ENCODE assay signal across 1 cellular context in the genomic region with DNA sequence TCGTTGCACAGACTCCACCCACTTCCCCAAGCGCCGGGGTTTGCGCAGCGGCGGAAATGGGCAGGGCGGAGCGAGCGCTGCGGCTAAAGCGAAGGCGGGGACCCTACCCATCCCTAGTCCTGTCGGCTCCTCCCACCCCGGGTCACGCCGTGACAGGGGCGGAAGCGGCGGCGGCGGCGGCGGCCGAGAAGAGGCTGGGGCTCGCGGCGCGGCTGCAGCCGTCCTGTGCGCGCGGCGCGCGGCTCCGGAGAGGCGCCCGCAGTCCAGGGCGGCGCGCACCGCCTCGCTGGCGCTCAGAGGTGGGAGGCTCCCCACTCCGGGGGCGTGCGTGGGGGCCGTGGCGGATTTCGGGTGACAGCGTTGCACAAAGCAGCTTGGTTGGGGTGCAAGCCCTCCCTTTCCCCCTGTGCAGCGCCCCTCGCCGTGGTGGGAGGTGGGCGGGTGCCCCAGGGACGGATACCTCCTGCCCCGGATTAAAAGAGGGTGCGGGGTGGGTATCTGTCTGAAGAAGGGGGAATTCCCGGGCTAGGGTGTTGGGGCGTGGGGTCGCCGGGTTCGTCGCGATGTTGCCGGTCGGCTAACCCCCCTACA.
A peak's percentile ranks its signal among the peaks of the same experiment; 100 is the strongest.
TF ChIP-seq lines count a peak whose summit lies in the region.

A gene with protein sequence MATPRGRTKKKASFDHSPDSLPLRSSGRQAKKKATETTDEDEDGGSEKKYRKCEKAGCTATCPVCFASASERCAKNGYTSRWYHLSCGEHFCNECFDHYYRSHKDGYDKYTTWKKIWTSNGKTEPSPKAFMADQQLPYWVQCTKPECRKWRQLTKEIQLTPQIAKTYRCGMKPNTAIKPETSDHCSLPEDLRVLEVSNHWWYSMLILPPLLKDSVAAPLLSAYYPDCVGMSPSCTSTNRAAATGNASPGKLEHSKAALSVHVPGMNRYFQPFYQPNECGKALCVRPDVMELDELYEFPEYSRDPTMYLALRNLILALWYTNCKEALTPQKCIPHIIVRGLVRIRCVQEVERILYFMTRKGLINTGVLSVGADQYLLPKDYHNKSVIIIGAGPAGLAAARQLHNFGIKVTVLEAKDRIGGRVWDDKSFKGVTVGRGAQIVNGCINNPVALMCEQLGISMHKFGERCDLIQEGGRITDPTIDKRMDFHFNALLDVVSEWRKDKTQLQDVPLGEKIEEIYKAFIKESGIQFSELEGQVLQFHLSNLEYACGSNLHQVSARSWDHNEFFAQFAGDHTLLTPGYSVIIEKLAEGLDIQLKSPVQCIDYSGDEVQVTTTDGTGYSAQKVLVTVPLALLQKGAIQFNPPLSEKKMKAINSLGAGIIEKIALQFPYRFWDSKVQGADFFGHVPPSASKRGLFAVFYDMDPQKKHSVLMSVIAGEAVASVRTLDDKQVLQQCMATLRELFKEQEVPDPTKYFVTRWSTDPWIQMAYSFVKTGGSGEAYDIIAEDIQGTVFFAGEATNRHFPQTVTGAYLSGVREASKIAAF (plus strand): TSS at position 150 of the 591 bp plus-strand sequence. CDS start 4,474 bp downstream, outside the sequence.

TF ChIP-seq in HEK293, 187 proteins besides CTCF, POLR2A, EP300 and RAD21 (continued from another document and continues in another):
- TF ChIP-seq ZBTB11 (tag by site-specific recombination; conservative IDR thresholded peaks at IDR 0.05; ENCODE audit: low read depth) (peak; percentile 48; the same call in 1 of the 2 replicates), ZNF561 (tag by site-specific recombination; IDR thresholded peaks at IDR 0.05; ENCODE audit: borderline replicate concordance) (peak; percentile 68; the same call in 1 of the 2 replicates), ZNF654 (tag by site-specific recombination; IDR thresholded peaks at IDR 0.05; ENCODE audit: low read depth) (no peak), REPIN1 (tag by site-specific recombination; IDR thresholded peaks at IDR 0.05; ENCODE audit: low read depth) (no peak), ZFP3 (tag by site-specific recombination; IDR thresholded peaks at IDR 0.05; ENCODE audit: low read depth) (no peak), ZIC2 (tag by site-specific recombination; IDR thresholded peaks at IDR 0.05) (no peak), PBX3 (CRISPR knock-in tag; IDR thresholded peaks at IDR 0.05) (0 out of 2 replicates have a peak, but pooled peaks have one; percentile 65), ZNF184 (tag by site-specific recombination; IDR thresholded peaks at IDR 0.05) (no peak), KLF10 (tag by site-specific recombination; IDR thresholded peaks at IDR 0.05) (no peak), PRDM1 (tag by site-specific recombination; IDR thresholded peaks at IDR 0.05) (no peak), ZBTB48 (tag by site-specific recombination; IDR thresholded peaks at IDR 0.05) (no peak), SP2 (tag by site-specific recombination; IDR thresholded peaks at IDR 0.05) (peak; percentile 96; the same call in 1 of the 2 replicates), ZNF621 (tag by site-specific recombination; IDR thresholded peaks at IDR 0.05) (no peak), PRDM10 (tag by site-specific recombination; IDR thresholded peaks at IDR 0.05) (no peak), ZNF449 (tag by site-specific recombination; IDR thresholded peaks at IDR 0.05) (no peak), ZNF658 (tag by site-specific recombination; IDR thresholded peaks at IDR 0.05) (no peak), ZSCAN18 (tag by site-specific recombination; IDR thresholded peaks at IDR 0.05) (no peak), ZNF394 (tag by site-specific recombination; IDR thresholded peaks at IDR 0.05; ENCODE audit: borderline replicate concordance) (no peak), ZBTB20 (tag by site-specific recombination; IDR thresholded peaks at IDR 0.05) (peak; percentile 61; the same call in 1 of the 2 replicates), GLI2 (tag by site-specific recombination; IDR thresholded peaks at IDR 0.05; ENCODE audit: borderline replicate concordance, low read depth) (no peak)
- TF ChIP-seq, protein P1, sequence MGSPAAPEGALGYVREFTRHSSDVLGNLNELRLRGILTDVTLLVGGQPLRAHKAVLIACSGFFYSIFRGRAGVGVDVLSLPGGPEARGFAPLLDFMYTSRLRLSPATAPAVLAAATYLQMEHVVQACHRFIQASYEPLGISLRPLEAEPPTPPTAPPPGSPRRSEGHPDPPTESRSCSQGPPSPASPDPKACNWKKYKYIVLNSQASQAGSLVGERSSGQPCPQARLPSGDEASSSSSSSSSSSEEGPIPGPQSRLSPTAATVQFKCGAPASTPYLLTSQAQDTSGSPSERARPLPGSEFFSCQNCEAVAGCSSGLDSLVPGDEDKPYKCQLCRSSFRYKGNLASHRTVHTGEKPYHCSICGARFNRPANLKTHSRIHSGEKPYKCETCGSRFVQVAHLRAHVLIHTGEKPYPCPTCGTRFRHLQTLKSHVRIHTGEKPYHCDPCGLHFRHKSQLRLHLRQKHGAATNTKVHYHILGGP (tag by site-specific recombination; IDR thresholded peaks at IDR 0.05): no peak
- TF ChIP-seq, protein P2, sequence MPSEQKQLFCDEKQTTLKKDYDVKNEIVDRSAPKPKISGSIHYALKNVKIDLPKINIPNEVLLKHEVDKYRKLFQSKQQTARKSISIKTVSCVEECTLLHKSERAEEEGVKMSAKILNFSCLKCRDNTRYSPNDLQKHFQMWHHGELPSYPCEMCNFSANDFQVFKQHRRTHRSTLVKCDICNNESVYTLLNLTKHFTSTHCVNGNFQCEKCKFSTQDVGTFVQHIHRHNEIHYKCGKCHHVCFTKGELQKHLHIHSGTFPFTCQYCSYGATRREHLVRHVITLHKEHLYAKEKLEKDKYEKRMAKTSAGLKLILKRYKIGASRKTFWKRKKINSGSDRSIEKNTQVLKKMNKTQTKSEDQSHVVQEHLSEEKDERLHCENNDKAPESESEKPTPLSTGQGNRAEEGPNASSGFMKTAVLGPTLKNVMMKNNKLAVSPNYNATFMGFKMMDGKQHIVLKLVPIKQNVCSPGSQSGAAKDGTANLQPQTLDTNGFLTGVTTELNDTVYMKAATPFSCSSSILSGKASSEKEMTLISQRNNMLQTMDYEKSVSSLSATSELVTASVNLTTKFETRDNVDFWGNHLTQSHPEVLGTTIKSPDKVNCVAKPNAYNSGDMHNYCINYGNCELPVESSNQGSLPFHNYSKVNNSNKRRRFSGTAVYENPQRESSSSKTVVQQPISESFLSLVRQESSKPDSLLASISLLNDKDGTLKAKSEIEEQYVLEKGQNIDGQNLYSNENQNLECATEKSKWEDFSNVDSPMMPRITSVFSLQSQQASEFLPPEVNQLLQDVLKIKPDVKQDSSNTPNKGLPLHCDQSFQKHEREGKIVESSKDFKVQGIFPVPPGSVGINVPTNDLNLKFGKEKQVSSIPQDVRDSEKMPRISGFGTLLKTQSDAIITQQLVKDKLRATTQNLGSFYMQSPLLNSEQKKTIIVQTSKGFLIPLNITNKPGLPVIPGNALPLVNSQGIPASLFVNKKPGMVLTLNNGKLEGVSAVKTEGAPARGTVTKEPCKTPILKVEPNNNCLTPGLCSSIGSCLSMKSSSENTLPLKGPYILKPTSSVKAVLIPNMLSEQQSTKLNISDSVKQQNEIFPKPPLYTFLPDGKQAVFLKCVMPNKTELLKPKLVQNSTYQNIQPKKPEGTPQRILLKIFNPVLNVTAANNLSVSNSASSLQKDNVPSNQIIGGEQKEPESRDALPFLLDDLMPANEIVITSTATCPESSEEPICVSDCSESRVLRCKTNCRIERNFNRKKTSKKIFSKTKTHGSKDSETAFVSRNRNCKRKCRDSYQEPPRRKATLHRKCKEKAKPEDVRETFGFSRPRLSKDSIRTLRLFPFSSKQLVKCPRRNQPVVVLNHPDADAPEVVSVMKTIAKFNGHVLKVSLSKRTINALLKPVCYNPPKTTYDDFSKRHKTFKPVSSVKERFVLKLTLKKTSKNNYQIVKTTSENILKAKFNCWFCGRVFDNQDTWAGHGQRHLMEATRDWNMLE (tag by site-specific recombination; conservative IDR thresholded peaks at IDR 0.05; ENCODE audit: low read depth): no peak
- TF ChIP-seq, protein P3, sequence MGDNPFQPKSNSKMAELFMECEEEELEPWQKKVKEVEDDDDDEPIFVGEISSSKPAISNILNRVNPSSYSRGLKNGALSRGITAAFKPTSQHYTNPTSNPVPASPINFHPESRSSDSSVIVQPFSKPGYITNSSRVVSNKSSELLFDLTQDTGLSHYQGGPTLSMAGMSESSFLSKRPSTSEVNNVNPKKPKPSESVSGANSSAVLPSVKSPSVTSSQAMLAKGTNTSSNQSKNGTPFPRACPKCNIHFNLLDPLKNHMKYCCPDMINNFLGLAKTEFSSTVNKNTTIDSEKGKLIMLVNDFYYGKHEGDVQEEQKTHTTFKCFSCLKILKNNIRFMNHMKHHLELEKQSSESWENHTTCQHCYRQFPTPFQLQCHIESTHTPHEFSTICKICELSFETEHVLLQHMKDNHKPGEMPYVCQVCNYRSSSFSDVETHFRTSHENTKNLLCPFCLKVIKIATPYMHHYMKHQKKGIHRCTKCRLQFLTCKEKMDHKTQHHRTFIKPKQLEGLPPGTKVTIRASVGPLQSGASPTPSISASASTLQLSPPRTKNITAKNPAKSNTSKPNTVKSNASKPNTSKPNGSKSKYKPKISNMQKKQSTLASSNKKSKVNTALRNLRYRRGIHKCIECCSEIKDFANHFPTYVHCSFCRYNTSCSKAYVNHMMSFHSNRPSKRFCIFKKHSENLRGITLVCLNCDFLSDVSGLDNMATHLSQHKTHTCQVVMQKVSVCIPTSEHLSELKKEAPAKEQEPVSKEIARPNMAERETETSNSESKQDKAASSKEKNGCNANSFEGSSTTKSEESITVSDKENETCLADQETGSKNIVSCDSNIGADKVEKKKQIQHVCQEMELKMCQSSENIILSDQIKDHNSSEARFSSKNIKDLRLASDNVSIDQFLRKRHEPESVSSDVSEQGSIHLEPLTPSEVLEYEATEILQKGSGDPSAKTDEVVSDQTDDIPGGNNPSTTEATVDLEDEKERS (tag by site-specific recombination; IDR thresholded peaks at IDR 0.05): no peak
